In the genomic region with DNA sequence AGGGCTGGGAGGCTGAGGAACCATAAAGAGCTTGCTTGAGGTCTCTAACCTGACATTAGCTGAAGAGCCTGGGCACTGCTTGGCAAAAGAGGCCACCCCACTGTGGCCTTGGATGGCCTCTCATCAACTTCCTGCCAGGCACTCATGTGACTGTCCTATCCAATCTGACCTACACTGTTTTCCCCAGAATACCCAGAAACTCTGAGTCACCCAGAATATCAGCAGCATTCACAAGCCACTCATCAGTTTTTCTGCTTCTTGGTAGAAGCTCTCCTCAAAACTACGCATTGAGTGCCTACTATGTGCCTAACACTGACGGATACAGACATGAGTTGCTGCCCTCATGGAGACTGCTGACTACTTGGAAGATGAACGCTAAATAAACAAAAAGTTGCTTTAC, we compare ENCODE assay signal across 8 cellular contexts. TPM values are rescaled to one million over a fixed set of nuclear protein-coding genes. Genes with fewer than 3 reads are reported as not detected.
A peak's percentile ranks its signal among the peaks of the same experiment; 100 is the strongest.
DNase-seq lines count a peak whose midpoint lies in the region; ATAC-seq and TF ChIP-seq lines count a peak whose summit lies in the region.

No MANE protein-coding gene starts in this region.

- CTCF ChIA-PET in AG04450 (lab: Charles Lee), result interaction anchor here (0.8 to 1.1 kb wide), 3 partner anchors 41 to 111 kb away, joined by 3 to 4 read pairs (median 3); no protein-coding TSS in a partner anchor

- DNase-seq in AG04450 (ENCODE audit: low read depth, low spot score) (peak; percentile 20), inferior parietal cortex (ENCODE audit: extremely low spot score) (peak; percentile 20), substantia nigra (lab: John Stamatoyannopoulos, UW) (peak in 23 of 49 donors; percentile 3 to 63 (median 22)), NCI-H1930 (lab: John Stamatoyannopoulos, UW) (no peak), DMS79 (lab: John Stamatoyannopoulos, UW) (no peak)
- DNase-seq in activated naive CD8-positive, alpha-beta T cell treated with anti-CD3 and anti-CD28 coated beads, Interleukin-2, amount 50 U/mL, for 24 hours, result peak; percentile 31

- TF ChIP-seq CTCF in AG04450 (IDR thresholded peaks at IDR 0.05; ENCODE audit: low read depth, low read length), result no peak

- peaks cover under 1% of the 10 kb centered on the region for H3K36me3 Mint-ChIP-seq in activated naive CD8-positive, alpha-beta T cell treated with anti-CD3 and anti-CD28 coated beads, Interleukin-2, amount 50 U/mL, for 24 hours (ENCODE audit: low read depth)

- peaks cover 22% of the 10 kb centered on the region for H3K4me1 ChIP-seq in HUES48 (ENCODE audit: control insufficient read depth, insufficient read depth, low read length)

- H3K9me3 ChIP-seq in AG04450 (ENCODE audit: control insufficient read depth, insufficient read depth, low read length) (no peaks in the 10 kb centered on the region), HUES48 (ENCODE audit: control insufficient read depth, insufficient read depth, low read length) (no peaks in the 10 kb centered on the region)

- no peak overlapping the region for H3K9ac ChIP-seq in HUES48 (ENCODE audit: low read depth, low read length)

- H3K27me3 ChIP-seq in AG04450 (ENCODE audit: control insufficient read depth, insufficient read depth, low read length), result no peaks in the 10 kb centered on the region
- peaks cover 10% of the 10 kb centered on the region; the same call in 1 of the 2 replicates for H3K27me3 ChIP-seq in HUES48 (ENCODE audit: control insufficient read depth, insufficient read depth, low read length)

- no peak overlapping the region for H3K4me3 ChIP-seq in AG04450 (ENCODE audit: low read depth, low read length)
- H3K4me3 ChIP-seq in HUES48 (ENCODE audit: low read depth, low read length), result no peak overlapping the region

- peaks cover 30% of the 10 kb centered on the region for H3K4me1 Mint-ChIP-seq in activated naive CD8-positive, alpha-beta T cell treated with anti-CD3 and anti-CD28 coated beads, Interleukin-2, amount 50 U/mL, for 24 hours

- peak; percentile 80 for ATAC-seq in activated naive CD8-positive, alpha-beta T cell treated with anti-CD3 and anti-CD28 coated beads, Interleukin-2, amount 50 U/mL, for 24 hours
- no peak for ATAC-seq in HG03460 (IDR thresholded peaks at IDR 0.05; ENCODE audit: unreplicated experiment)

- no peaks in the 10 kb centered on the region for H3K27me3 Mint-ChIP-seq in activated naive CD8-positive, alpha-beta T cell treated with anti-CD3 and anti-CD28 coated beads, Interleukin-2, amount 50 U/mL, for 24 hours

- H3K36me3 ChIP-seq in HUES48 (ENCODE audit: control insufficient read depth, insufficient read depth, low read length), result no peaks in the 10 kb centered on the region

- no peaks in the 10 kb centered on the region for H3K9me3 Mint-ChIP-seq in activated naive CD8-positive, alpha-beta T cell treated with anti-CD3 and anti-CD28 coated beads, Interleukin-2, amount 50 U/mL, for 24 hours

- H3K27ac Mint-ChIP-seq in activated naive CD8-positive, alpha-beta T cell treated with anti-CD3 and anti-CD28 coated beads, Interleukin-2, amount 50 U/mL, for 24 hours, result peak overlapping the region; percentile 45

- H3K4me3 Mint-ChIP-seq in activated naive CD8-positive, alpha-beta T cell treated with anti-CD3 and anti-CD28 coated beads, Interleukin-2, amount 50 U/mL, for 24 hours, result no peak overlapping the region

- POLR2A ChIA-PET in AG04450 (lab: Yijun Ruan, JAX), result interaction anchor here (1.2 kb wide), 1 partner anchor 32 kb away, joined by 4 read pairs; no protein-coding TSS in a partner anchor

- H3K27ac ChIP-seq in AG04450 (ENCODE audit: low read depth, low read length) (no peak overlapping the region), HUES48 (ENCODE audit: low read depth, low read length) (peak overlapping the region; percentile 40), substantia nigra (ENCODE audit: low read depth, low read length, poor library complexity, severe bottlenecking) (peak overlapping the region; percentile 22)

RNA-seq across cellular contexts. Expression of a gene that starts 4.1 kb away (rescaled TPM):
- 94.5 and 117 TPM in 2 replicates for polyA plus RNA-seq in AG04450 (2011; rRNA removed)
- polyA minus RNA-seq in AG04450 (2011; rRNA and poly(A)+ RNA removed), result 53.3 and 63.3 TPM in 2 replicates

RNA-seq across cellular contexts. Expression of a gene that starts 48.5 kb away (rescaled TPM):
- polyA plus RNA-seq in AG04450 (2011; rRNA removed), result 0.15 and 0.20 TPM in 2 replicates
- polyA minus RNA-seq in AG04450 (2011; rRNA and poly(A)+ RNA removed), result not detected in 2 replicates

Comparison
In these comparisons a context has a peak if more than half of its experiments do, and no peak if none do; other contexts are left out.
1. DNase-seq: peak in AG04450 (single experiment), activated naive CD8-positive, alpha-beta T cell treated with anti-CD3 and anti-CD28 coated beads, Interleukin-2, amount 50 U/mL, for 24 hours (single experiment) and inferior parietal cortex (single experiment); none in NCI-H1930 (0 of 2) and DMS79 (single experiment).